10 cellular contexts compared by ENCODE assay signal in the genomic region with DNA sequence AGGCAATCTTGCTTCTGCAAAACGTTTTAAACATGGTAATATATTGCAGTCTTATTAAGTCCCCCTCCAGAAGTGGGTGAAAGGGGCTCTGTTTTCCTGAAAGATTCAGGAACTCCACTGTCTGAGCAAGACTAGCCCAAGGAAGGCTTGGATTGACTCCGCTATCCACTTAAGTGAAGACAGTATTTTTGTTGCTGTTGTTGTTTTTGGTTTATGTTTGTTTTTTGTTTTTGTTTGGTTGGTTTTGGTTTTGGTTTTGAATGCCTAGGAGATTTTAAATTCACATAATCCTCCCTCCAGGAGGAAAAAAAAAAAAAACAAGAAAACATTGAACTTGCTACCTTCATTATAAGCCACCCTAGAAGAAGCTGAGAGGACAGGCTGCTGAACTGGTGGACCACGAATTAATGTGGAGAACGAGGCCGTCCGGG. TPM values are rescaled to one million over a fixed set of nuclear protein-coding genes. Genes with fewer than 3 reads are reported as not detected.
A peak's percentile ranks its signal among the peaks of the same experiment; 100 is the strongest.
DNase-seq lines count a peak whose midpoint lies in the region; ATAC-seq and TF ChIP-seq lines count a peak whose summit lies in the region.
"Had no signal": no experiment of that assay in that cellular context is flagged by ENCODE, and none has a peak within 500 bp of the region (broad histone marks: within the 10 kb centered on the region; RNA-seq: fewer than 3 reads in every experiment).

No MANE protein-coding gene starts in this region.

- H3K9me3 Mint-ChIP-seq in activated T-cell treated with anti-CD3 and anti-CD28 coated beads, Interleukin-2, amount 50 U/mL, for 72 hours: no peaks in the 10 kb centered on the region
- no peaks in the 10 kb centered on the region for H3K9me3 Mint-ChIP-seq in central memory CD8-positive, alpha-beta T cell
- no peaks in the 10 kb centered on the region for H3K9me3 Mint-ChIP-seq in memory B cell

- peak overlapping the region; percentile 82 to 85 for H3K4me3 Mint-ChIP-seq in activated T-cell treated with anti-CD3 and anti-CD28 coated beads, Interleukin-2, amount 50 U/mL, for 72 hours
- H3K4me3 Mint-ChIP-seq in central memory CD8-positive, alpha-beta T cell: peak overlapping the region; percentile 86
- peak overlapping the region; percentile 70 for H3K4me3 Mint-ChIP-seq in memory B cell

- no peaks in the 10 kb centered on the region for H3K36me3 ChIP-seq in tibial artery
- H3K36me3 ChIP-seq: MG63 had no signal

- intact Hi-C loops in tibial artery (cut with DNase I; ENCODE audit: low total_unique reads): loop anchor here (5.0 kb wide), 4 partner anchors 34 to 689 kb away; partner anchors contain the start of gene PATJ

- no peak for ATAC-seq in activated T-cell treated with anti-CD3 and anti-CD28 coated beads, Interleukin-2, amount 50 U/mL, for 72 hours (replicated peaks in 1 of 2)
- ATAC-seq in central memory CD8-positive, alpha-beta T cell (replicated peaks; ENCODE audit: extremely low read depth, poor library complexity, severe bottlenecking): no peak
- no peak for ATAC-seq in memory B cell (ENCODE audit: low read depth)
- no peak for ATAC-seq in GM18858 (IDR thresholded peaks at IDR 0.05; ENCODE audit: unreplicated experiment)

- H3K27me3 ChIP-seq in tibial artery: no peaks in the 10 kb centered on the region

- no peak for DNase-seq in activated T-cell treated with anti-CD3 and anti-CD28 coated beads, Interleukin-2, amount 50 U/mL, for 72 hours
- DNase-seq in activated T-cell treated with anti-CD3 and anti-CD28 coated beads, Interleukin-2, amount 50 U/mL, for 48 hours: no peak
- no peak for DNase-seq in central memory CD8-positive, alpha-beta T cell (ENCODE audit: low spot score in 2 of 2)
- no peak for DNase-seq in memory B cell (ENCODE audit: low spot score in 2 of 2)
- no peak for DNase-seq in tibial artery
- DNase-seq in midbrain (lab: John Stamatoyannopoulos, UW): no peak
- DNase-seq in AG08396 (ENCODE audit: low spot score): no peak
- DNase-seq: MG63 had no signal

- H3K27ac Mint-ChIP-seq in activated T-cell treated with anti-CD3 and anti-CD28 coated beads, Interleukin-2, amount 50 U/mL, for 72 hours: no peak overlapping the region
- no peak overlapping the region for H3K27ac Mint-ChIP-seq in central memory CD8-positive, alpha-beta T cell (ENCODE audit: low read depth)
- H3K27ac Mint-ChIP-seq in memory B cell: peak overlapping the region; percentile 1

- peaks cover 70% of the 10 kb centered on the region for H3K27me3 Mint-ChIP-seq in activated T-cell treated with anti-CD3 and anti-CD28 coated beads, Interleukin-2, amount 50 U/mL, for 72 hours (ENCODE audit: low read depth)
- H3K27me3 Mint-ChIP-seq in central memory CD8-positive, alpha-beta T cell: peaks cover 15% of the 10 kb centered on the region
- peaks cover 32% of the 10 kb centered on the region for H3K27me3 Mint-ChIP-seq in memory B cell

- peak overlapping the region; percentile 98 to 100 for H3K27ac ChIP-seq in tibial artery
- H3K27ac ChIP-seq: C4-2B had no signal

- H3K4me1 Mint-ChIP-seq in activated T-cell treated with anti-CD3 and anti-CD28 coated beads, Interleukin-2, amount 50 U/mL, for 72 hours (ENCODE audit: low read depth): peaks cover 47% of the 10 kb centered on the region
- peaks cover 24% of the 10 kb centered on the region for H3K4me1 Mint-ChIP-seq in central memory CD8-positive, alpha-beta T cell
- peaks cover 15% of the 10 kb centered on the region for H3K4me1 Mint-ChIP-seq in memory B cell

- peaks cover 2% of the 10 kb centered on the region in 2 donors for H3K36me3 Mint-ChIP-seq in activated T-cell treated with anti-CD3 and anti-CD28 coated beads, Interleukin-2, amount 50 U/mL, for 72 hours (ENCODE audit: insufficient read depth in 2 of 2)
- H3K36me3 Mint-ChIP-seq in central memory CD8-positive, alpha-beta T cell (ENCODE audit: insufficient read depth): peaks cover 5% of the 10 kb centered on the region
- peaks cover 1% of the 10 kb centered on the region for H3K36me3 Mint-ChIP-seq in memory B cell

- H3K4me1 ChIP-seq in tibial artery: peaks cover 0 to 60% (median 35%) of the 10 kb centered on the region in 4 donors

- TF ChIP-seq CTCF in tibial artery (IDR thresholded peaks at IDR 0.05): no peak

- peak overlapping the region; percentile 48 to 52 for H3K4me3 ChIP-seq in tibial artery
- H3K4me3 ChIP-seq: MG63 had no signal

- H3K9me3 ChIP-seq in tibial artery: no peaks in the 10 kb centered on the region
- H3K9me3 ChIP-seq: MG63 had no signal

RNA-seq across cellular contexts. Expression of gene NFIA, which starts 29.1 kb away (rescaled TPM):
- total RNA-seq in activated T-cell treated with anti-CD3 and anti-CD28 coated beads, Interleukin-2, amount 50 U/mL, for 72 hours: 10 to 100 TPM; 17.3 to 27.3 TPM
